ENCODE assay signal across 9 cellular contexts in genomic region chr2:183248866-183249567, GRCh38.
DNase-seq lines count a peak whose midpoint lies in the region; ATAC-seq, FAIRE-seq and TF ChIP-seq lines count a peak whose summit lies in the region.
"Had no signal": no experiment of that assay in that cellular context is flagged by ENCODE, and none has a peak within 500 bp of the region (broad histone marks: within the 10 kb centered on the region; RNA-seq: fewer than 3 reads in every experiment).

No MANE protein-coding gene starts in this region.

- CTCF ChIA-PET in HEK293 (lab: Yijun Ruan, JAX) = interaction anchor here (0.6 to 3.0 kb wide), 15 partner anchors 9 to 871 kb away, joined by 3 to 13 read pairs (median 4); no protein-coding TSS in a partner anchor

- DNase-seq in GM03348 (ENCODE audit: low spot score) (peak; percentile 29), NCI-H345 treated with DMSO at 0.1 percent for 48 hours (lab: John Stamatoyannopoulos, UW; ENCODE audit: unreplicated experiment) (peak; percentile 43), middle frontal gyrus (ENCODE audit: extremely low spot score, low spot score) (peak; percentile 47), posterior cingulate gyrus (no peak), cardiac septum (ENCODE audit: low spot score) (no peak)

- H3K36me3 ChIP-seq in HEK293 (ENCODE audit: control insufficient read depth in 2 of 2, insufficient read depth in 1 of 2, low read length in 2 of 2) = no peaks in the 10 kb centered on the region
- H3K36me3 ChIP-seq: neutrophil had no signal

- FAIRE-seq in colon (lab: Jason Lieb, UNC) = peak; percentile 47

- TF ChIP-seq CTCF in HEK293 (tag by site-specific recombination; IDR thresholded peaks at IDR 0.05) = no peak

- ATAC-seq in HG02759 (IDR thresholded peaks at IDR 0.05; ENCODE audit: unreplicated experiment) = no peak

- H3K9me3 ChIP-seq in HEK293 (ENCODE audit: control insufficient read depth, insufficient read depth, low read depth, low read length) = no peaks in the 10 kb centered on the region
- H3K9me3 ChIP-seq: neutrophil had no signal

- intact Hi-C loops in posterior cingulate gyrus (cut with DNase I) (loop anchor here (5.0 kb wide), 1 partner anchor 108 kb away; no protein-coding TSS in a partner anchor), cardiac septum (cut with DNase I) (no loop called here)

- POLR2A ChIA-PET in HEK293 (lab: Yijun Ruan, JAX) = no interaction called here

- no peaks in the 10 kb centered on the region for H3K4me1 ChIP-seq in HEK293 (ENCODE audit: control insufficient read depth, insufficient read depth, low read length)

- H3K4me3 ChIP-seq in HEK293 (ENCODE audit: low read depth, low read length) = no peak overlapping the region

- H3K27ac ChIP-seq in HEK293 (ENCODE audit: extremely low read depth, low read depth, low read length) = no peak overlapping the region
- H3K27ac ChIP-seq: neutrophil had no signal

TF ChIP-seq in HEK293, 187 proteins besides CTCF, POLR2A, EP300 and RAD21:
- TF ChIP-seq ZNF114 (tag by site-specific recombination; IDR thresholded peaks at IDR 0.05) (no peak), ZNF214 (tag by site-specific recombination; IDR thresholded peaks at IDR 0.05; ENCODE audit: borderline replicate concordance) (no peak), ZNF654 (tag by site-specific recombination; IDR thresholded peaks at IDR 0.05; ENCODE audit: low read depth) (peak; percentile 71), FEZF1 (tag by site-specific recombination; IDR thresholded peaks at IDR 0.05) (no peak), SP3 (tag by site-specific recombination; IDR thresholded peaks at IDR 0.05) (no peak)

Comparison
In these comparisons a context has a peak if more than half of its experiments do, and no peak if none do; other contexts are left out.
1. DNase-seq: peak in GM03348 (single experiment), NCI-H345 treated with DMSO at 0.1 percent for 48 hours (single experiment) and middle frontal gyrus (single experiment); none in posterior cingulate gyrus (0 of 10) and cardiac septum (single experiment).